ENCODE assay signal across 8 cellular contexts in the genomic region with DNA sequence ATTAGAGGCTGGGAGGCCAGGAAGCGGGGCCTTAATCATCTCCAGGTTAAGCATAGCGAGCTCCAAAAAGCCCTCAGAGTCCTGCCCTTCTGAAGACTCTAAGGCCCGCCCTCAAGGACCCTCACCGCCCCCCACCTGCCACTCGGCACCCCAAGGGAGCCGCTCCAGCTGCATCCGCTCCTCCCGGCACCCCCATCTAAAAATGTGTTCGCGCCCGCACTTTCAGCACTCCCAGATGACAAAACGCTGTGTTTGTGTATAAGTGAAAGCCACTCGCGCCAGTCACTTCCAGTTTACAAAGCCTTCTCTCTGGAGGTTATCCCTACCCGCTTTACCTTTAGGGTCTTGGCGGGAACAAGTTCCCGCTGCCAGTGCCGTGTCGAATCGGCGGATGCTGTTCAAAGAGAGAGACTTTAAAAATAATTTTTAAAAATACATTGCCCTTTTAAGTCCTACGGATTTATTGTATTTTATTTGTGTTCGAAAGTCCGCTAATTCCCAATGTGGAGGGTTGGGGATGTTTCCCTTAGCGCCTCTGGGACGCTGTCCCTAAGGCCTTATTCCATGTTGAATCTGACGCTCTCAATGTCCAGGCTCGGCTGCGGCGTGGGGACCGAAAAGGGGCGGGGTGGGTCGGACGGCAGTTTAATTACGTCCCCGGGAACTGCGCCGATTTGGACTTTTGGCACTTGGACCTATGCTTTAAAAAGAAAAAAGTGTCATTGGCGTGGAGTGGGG. TPM values are rescaled to one million over a fixed set of nuclear protein-coding genes. Genes with fewer than 3 reads are reported as not detected.
DNase-seq lines count a peak whose midpoint lies in the region; ATAC-seq, FAIRE-seq and TF ChIP-seq lines count a peak whose summit lies in the region.

Gene DCLRE1A, minus strand, starts transcription at position 64 of the 738 bp plus-strand sequence. CDS start 900 bp downstream, outside the sequence.
Gene NHLRC2, plus strand, starts transcription at position 643 of the 738 bp plus-strand sequence. CDS start 212 bp downstream, outside the sequence.

- peak; percentile 30 for DNase-seq in AG04450 (ENCODE audit: low read depth, low spot score)
- peak; percentile 55 to 81 for DNase-seq in NCI-H526 (lab: John Stamatoyannopoulos, UW)
- peak; percentile 49 for DNase-seq in activated CD4-positive, alpha-beta T cell treated with anti-CD3 and anti-CD28 coated beads, Interleukin-2, amount 50 U/mL, for 1 hour
- DNase-seq in HepG2 (ENCODE audit: low spot score): peak; percentile 68
- DNase-seq in stimulated activated CD4-positive, alpha-beta T cell treated with anti-CD3 and anti-CD28 coated beads, Interleukin-2, amount 100 ng/mL, for 48 hours: peak; percentile 60

- peak within 1 kb of the TSS; percentile 98 for H3K27ac Mint-ChIP-seq in dendritic cell treated with granulocyte-macrophage colony-stimulating factor and Interleukin-4, amounts not matched to agents 40 ng/mL and 50 ng/mL, for 4 days

- H3K9ac ChIP-seq in HepG2 (ENCODE audit: insufficient read depth, low read depth, low read length): peak within 1 kb of the TSS; percentile 97

- no peaks in the 10 kb centered on the region for H3K9me3 Mint-ChIP-seq in dendritic cell treated with granulocyte-macrophage colony-stimulating factor and Interleukin-4, amounts not matched to agents 40 ng/mL and 50 ng/mL, for 4 days

- BruUV-seq in HepG2 (replicated peaks; lab: Mats Ljungman, UMichigan): no TSS peak

- H3K4me3 Mint-ChIP-seq in dendritic cell treated with granulocyte-macrophage colony-stimulating factor and Interleukin-4, amounts not matched to agents 40 ng/mL and 50 ng/mL, for 4 days: peak within 1 kb of the TSS; percentile 95

- WGBS in HepG2 (ENCODE audit: low lambda C conversion rate): 1% methylated on average over 38 of the region's 39 CpGs

- peaks cover 15% of the 10 kb centered on the region for H3K4me1 Mint-ChIP-seq in dendritic cell treated with granulocyte-macrophage colony-stimulating factor and Interleukin-4, amounts not matched to agents 40 ng/mL and 50 ng/mL, for 4 days (ENCODE audit: low read depth)

- ATAC-seq in HG03280 (IDR thresholded peaks at IDR 0.05; ENCODE audit: unreplicated experiment) (peak; percentile 55), HepG2 (peak; percentile 89)

- H3K27me3 ChIP-seq in AG04450 (ENCODE audit: control insufficient read depth, insufficient read depth, low read length) (no peaks in the 10 kb centered on the region), HepG2 (ENCODE audit: control insufficient read depth in 1 of 2, insufficient read depth in 2 of 2, low read length in 2 of 2) (no peaks in the 10 kb centered on the region; a peak in 1 of 5 replicates)

- peaks cover 42% of the 10 kb centered on the region for H3K4me1 ChIP-seq in HepG2 (ENCODE audit: insufficient read depth, low read length)

- H3K79me2 ChIP-seq in HepG2 (ENCODE audit: insufficient read depth, low read length): peaks cover 36% of the 10 kb centered on the region

- TF ChIP-seq RAD21 in HepG2 (CRISPR knock-in tag; IDR thresholded peaks at IDR 0.05): no peak

- H4K20me1 ChIP-seq in HepG2 (ENCODE audit: insufficient read depth, low read length): no peaks in the 10 kb centered on the region

- intact Hi-C loops in dendritic cell treated with granulocyte-macrophage colony-stimulating factor and Interleukin-4, amounts not matched to agents 40 ng/mL and 50 ng/mL, for 4 days (cut with micrococcal nuclease): loop anchor here (2.0 to 5.0 kb wide), 3 partner anchors 175 to 319 kb away; partner anchors contain the start of gene CASP7
- intact Hi-C loops in HepG2 (cut with micrococcal nuclease; ENCODE audit: unreplicated experiment): no loop called here

- peak within 1 kb of the TSS; percentile 75 for H2AFZ ChIP-seq in HepG2 (ENCODE audit: low read length)

- CTCF ChIA-PET in AG04450 (lab: Charles Lee) (interaction anchor here (1.0 kb wide), 1 partner anchor 249 kb away, joined by 5 read pairs; no protein-coding TSS in a partner anchor), HepG2 (lab: Yijun Ruan, JAX; ENCODE audit: low intra/inter-chr PET ratio, low total read pairs) (no interaction called here)

- POLR2A ChIA-PET in AG04450 (lab: Yijun Ruan, JAX) (no interaction called here), HepG2 (lab: Yijun Ruan, JAX) (no interaction called here)

- H3K9me3 ChIP-seq in AG04450 (ENCODE audit: control insufficient read depth, insufficient read depth, low read length) (no peaks in the 10 kb centered on the region; the same call in 1 of the 2 replicates), HepG2 (ENCODE audit: low read length) (no peaks in the 10 kb centered on the region)

- TF ChIP-seq POLR2A in GM18951 (IDR thresholded peaks at IDR 0.05; ENCODE audit: extremely low read depth, insufficient read depth, insufficient read length) (peak; percentile 48), HepG2 (IDR thresholded peaks at IDR 0.05; ENCODE audit: insufficient read depth in 1 of 2, low read depth in 2 of 2, low read length in 2 of 2) (peak in 1 of 2 experiments; percentile 31; a peak in 1 of 4 replicates)

- FAIRE-seq in HepG2 (lab: Jason Lieb, UNC): no peak

- TF ChIP-seq EP300 in HepG2 (IDR thresholded peaks at IDR 0.05; ENCODE audit: low read depth in 2 of 2, low read length in 2 of 2) (peak in 1 of 2 experiments; percentile 48; a peak in 2 of 4 replicates), HepG2 (CRISPR knock-in tag; IDR thresholded peaks at IDR 0.05; ENCODE audit: borderline replicate concordance) (no peak)

- peaks cover 12% of the 10 kb centered on the region for H3K36me3 Mint-ChIP-seq in dendritic cell treated with granulocyte-macrophage colony-stimulating factor and Interleukin-4, amounts not matched to agents 40 ng/mL and 50 ng/mL, for 4 days (ENCODE audit: low read depth)

- H3K27ac ChIP-seq in AG04450 (ENCODE audit: low read depth, low read length) (peak within 1 kb of the TSS; percentile 74), HepG2 (ENCODE audit: extremely low read length, insufficient read depth, low read length) (peak within 1 kb of the TSS; percentile 94)

- no peaks in the 10 kb centered on the region for H3K27me3 Mint-ChIP-seq in dendritic cell treated with granulocyte-macrophage colony-stimulating factor and Interleukin-4, amounts not matched to agents 40 ng/mL and 50 ng/mL, for 4 days

- H3K4me2 ChIP-seq in HepG2 (ENCODE audit: low read depth, low read length): peak within 1 kb of the TSS; percentile 86

- in situ Hi-C loops in GM18951 (cut with MboI; ENCODE audit: low sequenced_read_pairs, unreplicated experiment) (no loop called here), HepG2 (cut with HindIII; ENCODE audit: extremely low pct_ligation_motif_present, low pct_unique_long_range_greater_than_20kb) (no loop called here)

- H3K4me3 ChIP-seq in AG04450 (ENCODE audit: low read depth, low read length) (peak within 1 kb of the TSS; percentile 87), HepG2 (replicated peaks in 1 of 3; ENCODE audit: insufficient read depth in 1 of 3, low read depth in 2 of 3, low read length in 3 of 3) (peak within 1 kb of the TSS; percentile 92 to 98 (median 92))

- peaks cover 0 to 3% of the 10 kb centered on the region in 2 experiments; a peak in 1 of 5 replicates for H3K36me3 ChIP-seq in HepG2 (replicated peaks in 1 of 2; ENCODE audit: control insufficient read depth in 1 of 2, insufficient read depth in 2 of 2, low read length in 2 of 2)

- TF ChIP-seq CTCF in AG04450 (IDR thresholded peaks at IDR 0.05; ENCODE audit: low read depth, low read length): no peak
- TF ChIP-seq CTCF in HepG2 (CRISPR knock-in tag; IDR thresholded peaks at IDR 0.05): no peak

RNA-seq across cellular contexts. Expression of gene DCLRE1A, which starts in this region (rescaled TPM):
- polyA plus RNA-seq in AG04450 (2011; rRNA removed): 4.4 and 6.3 TPM in 2 replicates
- 2.3 and 4.1 TPM in 2 replicates for polyA minus RNA-seq in AG04450 (2011; rRNA and poly(A)+ RNA removed)
- total RNA-seq in HepG2 (2016; rRNA removed; fragmentation: Illumina TruSeq; extraction: Trizol): 19.6 and 32.5 TPM in 2 replicates
- 1.1 TPM in 2 replicates for total RNA-seq in HepG2 (2016; cell fraction: cytosol; rRNA removed; fragmentation: Illumina TruSeq; extraction: Trizol; ENCODE audit: low read depth)
- total RNA-seq in HepG2 (2016; cell fraction: insoluble cytoplasmic fraction; rRNA removed; fragmentation: Illumina TruSeq; extraction: Trizol): 18.3 and 30.8 TPM in 2 replicates
- total RNA-seq in HepG2 (2016; cell fraction: membrane; rRNA removed; fragmentation: Illumina TruSeq; extraction: Trizol): 6.8 and 7.9 TPM in 2 replicates
- total RNA-seq in HepG2 (2016; cell fraction: nucleus; rRNA removed; fragmentation: Illumina TruSeq; extraction: Trizol): 14.4 and 14.8 TPM in 2 replicates
- polyA plus RNA-seq in HepG2 (2011; rRNA removed): 5.0 and 6.2 TPM in 2 replicates
- polyA plus RNA-seq in HepG2 (2011; cell fraction: cytosol; rRNA removed): 2.9 and 4.8 TPM in 2 replicates
- 3.0 TPM in 2 replicates for polyA plus RNA-seq in HepG2 (2011; cell fraction: nucleus; rRNA removed)
- 4.3 and 6.2 TPM in 2 replicates for polyA plus RNA-seq in HepG2 (2012)
- 0.35 and 0.42 TPM in 2 replicates for polyA plus RNA-seq in HepG2 (2016; cell fraction: cytosol; fragmentation: Illumina TruSeq; extraction: Trizol; ENCODE audit: low read depth)
- 17.9 and 20.4 TPM in 2 replicates for polyA plus RNA-seq in HepG2 (2016; cell fraction: insoluble cytoplasmic fraction; fragmentation: Illumina TruSeq; extraction: Trizol; ENCODE audit: low read depth)
- polyA plus RNA-seq in HepG2 (2016; cell fraction: membrane; fragmentation: Illumina TruSeq; extraction: Trizol; ENCODE audit: low read depth): 2.2 and 2.4 TPM in 2 replicates
- 14.5 and 14.9 TPM in 2 replicates for polyA plus RNA-seq in HepG2 (2016; cell fraction: nucleus; fragmentation: Illumina TruSeq; extraction: Trizol; ENCODE audit: insufficient read depth, low read depth)
- 4.7 and 13.4 TPM in 2 replicates for polyA minus RNA-seq in HepG2 (2011; rRNA and poly(A)+ RNA removed; ENCODE audit: low replicate concordance)
- polyA minus RNA-seq in HepG2 (2011; cell fraction: cytosol; rRNA and poly(A)+ RNA removed): 3.9 and 4.6 TPM in 2 replicates
- 7.3 and 8.1 TPM in 2 replicates for polyA minus RNA-seq in HepG2 (2011; cell fraction: nucleus; rRNA and poly(A)+ RNA removed)

RNA-seq across cellular contexts. Expression of gene NHLRC2, which starts in this region (rescaled TPM):
- polyA plus RNA-seq in AG04450 (2011; rRNA removed): 6.8 and 7.6 TPM in 2 replicates
- polyA minus RNA-seq in AG04450 (2011; rRNA and poly(A)+ RNA removed): 12.4 and 18.3 TPM in 2 replicates
- total RNA-seq in HepG2 (2016; rRNA removed; fragmentation: Illumina TruSeq; extraction: Trizol): 12.7 and 18.4 TPM in 2 replicates
- total RNA-seq in HepG2 (2016; cell fraction: cytosol; rRNA removed; fragmentation: Illumina TruSeq; extraction: Trizol; ENCODE audit: low read depth): 1.7 and 1.9 TPM in 2 replicates
- total RNA-seq in HepG2 (2016; cell fraction: insoluble cytoplasmic fraction; rRNA removed; fragmentation: Illumina TruSeq; extraction: Trizol): 13.8 and 16.6 TPM in 2 replicates
- total RNA-seq in HepG2 (2016; cell fraction: membrane; rRNA removed; fragmentation: Illumina TruSeq; extraction: Trizol): 4.3 and 4.9 TPM in 2 replicates
- total RNA-seq in HepG2 (2016; cell fraction: nucleus; rRNA removed; fragmentation: Illumina TruSeq; extraction: Trizol): 21.4 and 21.7 TPM in 2 replicates
- polyA plus RNA-seq in HepG2 (2011; rRNA removed): 6.3 and 7.6 TPM in 2 replicates
- polyA plus RNA-seq in HepG2 (2011; cell fraction: cytosol; rRNA removed): 2.9 and 4.4 TPM in 2 replicates
- 5.1 and 7.6 TPM in 2 replicates for polyA plus RNA-seq in HepG2 (2011; cell fraction: nucleus; rRNA removed)
- 4.1 and 5.2 TPM in 2 replicates for polyA plus RNA-seq in HepG2 (2012)
- polyA plus RNA-seq in HepG2 (2016; cell fraction: cytosol; fragmentation: Illumina TruSeq; extraction: Trizol; ENCODE audit: low read depth): 0.65 and 0.72 TPM in 2 replicates
- 9.7 and 10.2 TPM in 2 replicates for polyA plus RNA-seq in HepG2 (2016; cell fraction: insoluble cytoplasmic fraction; fragmentation: Illumina TruSeq; extraction: Trizol; ENCODE audit: low read depth)
- polyA plus RNA-seq in HepG2 (2016; cell fraction: membrane; fragmentation: Illumina TruSeq; extraction: Trizol; ENCODE audit: low read depth): 1.9 and 2.0 TPM in 2 replicates
- polyA plus RNA-seq in HepG2 (2016; cell fraction: nucleus; fragmentation: Illumina TruSeq; extraction: Trizol; ENCODE audit: insufficient read depth, low read depth): 11.2 and 12.0 TPM in 2 replicates
- 11.1 and 17.8 TPM in 2 replicates for polyA minus RNA-seq in HepG2 (2011; rRNA and poly(A)+ RNA removed; ENCODE audit: low replicate concordance)
- 12.8 and 14.4 TPM in 2 replicates for polyA minus RNA-seq in HepG2 (2011; cell fraction: cytosol; rRNA and poly(A)+ RNA removed)
- 48.7 and 50.2 TPM in 2 replicates for polyA minus RNA-seq in HepG2 (2011; cell fraction: nucleus; rRNA and poly(A)+ RNA removed)

Comparison
In these comparisons a context has a peak if more than half of its experiments do, and no peak if none do; other contexts are left out.
1. Peak in every context shown above with its lines: DNase-seq, ATAC-seq, H3K4me3 ChIP-seq and H3K27ac ChIP-seq.